ENCODE assay signal across 8 cellular contexts in genomic region chr2:17752281-17752680, GRCh38. TPM values are rescaled to one million over a fixed set of nuclear protein-coding genes. Genes with fewer than 3 reads are reported as not detected.
DNase-seq lines count a peak whose midpoint lies in the region; ATAC-seq and TF ChIP-seq lines count a peak whose summit lies in the region.

No MANE protein-coding gene starts in this region.

- no peak for DNase-seq in activated naive CD4-positive, alpha-beta T cell treated with anti-CD3 and anti-CD28 coated beads for 36 hours
- DNase-seq in activated naive CD4-positive, alpha-beta T cell treated with anti-CD3 and anti-CD28 coated beads, Interleukin-2, amount 50 U/mL, for 16 hours, result no peak
- no peak for DNase-seq in endothelial cell (ENCODE audit: low spot score)
- DNase-seq in stimulated activated naive B cell treated with anti-CD40 and anti-IgM and Interleukin-4, amounts not matched to agents 10 μg/mL and 1 μg/mL and 100 μg/mL, for 72 hours, result no peak
- no peak for DNase-seq in amygdala (lab: John Stamatoyannopoulos, UW)
- DNase-seq in NCI-H345 (lab: John Stamatoyannopoulos, UW), result no peak
- no peak for DNase-seq in posterior vena cava (ENCODE audit: low spot score)

- CTCF ChIA-PET in activated naive CD4-positive, alpha-beta T cell treated with anti-CD3 and anti-CD28 coated beads for 36 hours (lab: Charles Lee), result no interaction called here

- H3K27ac Mint-ChIP-seq in activated naive CD4-positive, alpha-beta T cell treated with anti-CD3 and anti-CD28 coated beads for 36 hours, result no peak overlapping the region
- H3K27ac Mint-ChIP-seq in IgD-negative memory B cell (peak overlapping the region; percentile 68 to 99 (median 88)), endothelial cell (ENCODE audit: unreplicated experiment) (no peak overlapping the region)
- peak overlapping the region; percentile 74 for H3K27ac Mint-ChIP-seq in stimulated activated naive B cell treated with anti-CD40 and anti-IgM and Interleukin-4, amounts not matched to agents 10 μg/mL and 1 μg/mL and 100 μg/mL, for 72 hours

- peak; percentile 32 to 35 for ATAC-seq in stimulated activated naive B cell treated with anti-CD40 and anti-IgM and Interleukin-4, amounts not matched to agents 10 μg/mL and 1 μg/mL and 100 μg/mL, for 72 hours (replicated peaks)

- no peaks in the 10 kb centered on the region for H3K9me3 Mint-ChIP-seq in activated naive CD4-positive, alpha-beta T cell treated with anti-CD3 and anti-CD28 coated beads for 36 hours
- H3K9me3 Mint-ChIP-seq in IgD-negative memory B cell (no peaks in the 10 kb centered on the region), endothelial cell (ENCODE audit: unreplicated experiment) (no peaks in the 10 kb centered on the region)
- H3K9me3 Mint-ChIP-seq in stimulated activated naive B cell treated with anti-CD40 and anti-IgM and Interleukin-4, amounts not matched to agents 10 μg/mL and 1 μg/mL and 100 μg/mL, for 72 hours, result no peaks in the 10 kb centered on the region

- TF ChIP-seq CTCF in endothelial cell (IDR thresholded peaks at IDR 0.05; ENCODE audit: unreplicated experiment), result no peak

- intact Hi-C loops in activated naive CD4-positive, alpha-beta T cell treated with anti-CD3 and anti-CD28 coated beads for 36 hours (cut with micrococcal nuclease), result loop anchor here (5.0 to 10.0 kb wide), 3 partner anchors 810 to 1593 kb away; partner anchors contain the start of gene RDH14
- intact Hi-C loops in posterior vena cava (cut with DNase I), result no loop called here

- H3K36me3 Mint-ChIP-seq in activated naive CD4-positive, alpha-beta T cell treated with anti-CD3 and anti-CD28 coated beads for 36 hours (ENCODE audit: low read depth), result peaks cover 5% of the 10 kb centered on the region
- H3K36me3 Mint-ChIP-seq in IgD-negative memory B cell (peaks cover 3% of the 10 kb centered on the region), endothelial cell (ENCODE audit: low read depth, unreplicated experiment) (peaks cover 7% of the 10 kb centered on the region)
- peaks cover 3 to 13% of the 10 kb centered on the region in 2 donors for H3K36me3 Mint-ChIP-seq in stimulated activated naive B cell treated with anti-CD40 and anti-IgM and Interleukin-4, amounts not matched to agents 10 μg/mL and 1 μg/mL and 100 μg/mL, for 72 hours

- peaks cover 30% of the 10 kb centered on the region for H3K4me1 Mint-ChIP-seq in activated naive CD4-positive, alpha-beta T cell treated with anti-CD3 and anti-CD28 coated beads for 36 hours (ENCODE audit: low read depth)
- H3K4me1 Mint-ChIP-seq in IgD-negative memory B cell, result peaks cover 19 to 35% (median 29%) of the 10 kb centered on the region in 3 donors
- H3K4me1 Mint-ChIP-seq in endothelial cell (ENCODE audit: unreplicated experiment), result peaks cover 18% of the 10 kb centered on the region
- H3K4me1 Mint-ChIP-seq in stimulated activated naive B cell treated with anti-CD40 and anti-IgM and Interleukin-4, amounts not matched to agents 10 μg/mL and 1 μg/mL and 100 μg/mL, for 72 hours, result peaks cover 18 to 31% of the 10 kb centered on the region in 2 donors

- peak overlapping the region; percentile 85 for H3K4me3 Mint-ChIP-seq in activated naive CD4-positive, alpha-beta T cell treated with anti-CD3 and anti-CD28 coated beads for 36 hours
- H3K4me3 Mint-ChIP-seq in IgD-negative memory B cell (peak overlapping the region; percentile 83 to 98 (median 96)), endothelial cell (ENCODE audit: unreplicated experiment) (peak overlapping the region; percentile 96)
- peak overlapping the region; percentile 96 to 99 for H3K4me3 Mint-ChIP-seq in stimulated activated naive B cell treated with anti-CD40 and anti-IgM and Interleukin-4, amounts not matched to agents 10 μg/mL and 1 μg/mL and 100 μg/mL, for 72 hours

- H3K27me3 Mint-ChIP-seq in activated naive CD4-positive, alpha-beta T cell treated with anti-CD3 and anti-CD28 coated beads for 36 hours (ENCODE audit: low read depth), result no peaks in the 10 kb centered on the region
- H3K27me3 Mint-ChIP-seq in IgD-negative memory B cell, result no peaks in the 10 kb centered on the region
- peaks cover 5% of the 10 kb centered on the region for H3K27me3 Mint-ChIP-seq in endothelial cell (ENCODE audit: unreplicated experiment)
- no peaks in the 10 kb centered on the region for H3K27me3 Mint-ChIP-seq in stimulated activated naive B cell treated with anti-CD40 and anti-IgM and Interleukin-4, amounts not matched to agents 10 μg/mL and 1 μg/mL and 100 μg/mL, for 72 hours

RNA-seq across cellular contexts. Expression of gene SMC6, which starts 1.3 kb away (rescaled TPM):
- total RNA-seq in activated naive CD4-positive, alpha-beta T cell treated with anti-CD3 and anti-CD28 coated beads for 36 hours, result 10 to 100 TPM; 21.6 to 22.8 TPM
- 43.8 TPM for polyA plus RNA-seq in IgD-negative memory B cell
- 28.8 TPM for total RNA-seq in endothelial cell (ENCODE audit: unreplicated experiment)
- total RNA-seq in posterior vena cava, result 10 to 100 TPM; 10.5 to 13.8 TPM

RNA-seq across cellular contexts. Expression of gene GEN1, which starts 1.7 kb away (rescaled TPM):
- total RNA-seq in activated naive CD4-positive, alpha-beta T cell treated with anti-CD3 and anti-CD28 coated beads for 36 hours, result 10 to 100 TPM; 13.4 to 15.5 TPM
- 3.2 TPM for polyA plus RNA-seq in IgD-negative memory B cell
- 12.3 TPM for total RNA-seq in endothelial cell (ENCODE audit: unreplicated experiment)
- 1 to 10 TPM; 3.1 to 3.5 TPM for total RNA-seq in posterior vena cava

Comparison
In these comparisons a context has a peak if more than half of its experiments do, and no peak if none do; other contexts are left out.
1. H3K27ac Mint-ChIP-seq: peak in IgD-negative memory B cell (3 of 3) and stimulated activated naive B cell treated with anti-CD40 and anti-IgM and Interleukin-4, amounts not matched to agents 10 μg/mL and 1 μg/mL and 100 μg/mL, for 72 hours (single experiment); none in activated naive CD4-positive, alpha-beta T cell treated with anti-CD3 and anti-CD28 coated beads for 36 hours (single experiment) and endothelial cell (single experiment).
2. Peak in every context shown above with its lines, with median percentiles within 50 percentile points of each other: H3K4me3 Mint-ChIP-seq.